In genomic region chr10:57579926-57580325, GRCh38 we compare ENCODE assay signal across 8 cellular contexts.
DNase-seq lines count a peak whose midpoint lies in the region; ATAC-seq, FAIRE-seq and TF ChIP-seq lines count a peak whose summit lies in the region.

No MANE protein-coding gene starts in this region.

- POLR2A ChIA-PET in H1 (lab: Charles Lee; ENCODE audit: partially characterized antibody) = interaction anchor here (1.5 kb wide), 1 partner anchor 48 kb away, joined by 3 read pairs; no protein-coding TSS in a partner anchor

- H3K36me3 ChIP-seq in H1 (ENCODE audit: control insufficient read depth in 2 of 4, insufficient read depth in 4 of 4, low read length in 3 of 4) = 0 out of 8 replicates have a peak, but pooled peaks cover 0 to 3% (median 0%) of the 10 kb centered on the region in 4 experiments
- no peaks in the 10 kb centered on the region for H3K36me3 ChIP-seq in small intestine (ENCODE audit: control insufficient read depth in 2 of 2, insufficient read depth in 2 of 2, low read length in 2 of 2)

- no peak for ATAC-seq in HG03280 (IDR thresholded peaks at IDR 0.05; ENCODE audit: unreplicated experiment)

- H2BK120ac ChIP-seq in H1 (replicated peaks; ENCODE audit: low read depth, low read length) = no peak overlapping the region

- no peaks in the 10 kb centered on the region for H3K4me1 Mint-ChIP-seq in activated naive CD4-positive, alpha-beta T cell treated with anti-CD3 and anti-CD28 coated beads for 36 hours (ENCODE audit: low read depth)

- no peaks in the 10 kb centered on the region for H3K79me2 ChIP-seq in H1 (ENCODE audit: control insufficient read depth in 1 of 2, insufficient read depth in 2 of 2, low read length in 2 of 2)

- H3K36me3 Mint-ChIP-seq in activated naive CD4-positive, alpha-beta T cell treated with anti-CD3 and anti-CD28 coated beads for 36 hours (ENCODE audit: low read depth) = no peaks in the 10 kb centered on the region

- H2BK20ac ChIP-seq in H1 (ENCODE audit: low read length) = no peak overlapping the region

- H3K27me3 ChIP-seq in H1 (replicated peaks in 1 of 4; ENCODE audit: control insufficient read depth in 3 of 4, extremely low read depth in 1 of 4, insufficient read depth in 3 of 4, low read length in 3 of 4) (no peaks in the 10 kb centered on the region), small intestine (ENCODE audit: control insufficient read depth in 2 of 2, insufficient read depth in 2 of 2, low read length in 2 of 2) (no peaks in the 10 kb centered on the region)

- DNase-seq in NCI-H1417 (lab: John Stamatoyannopoulos, UW) (peak in 2 of 3 experiments; percentile 13 to 69), NCI-H1417 treated with DMSO at 0.1 percent for 48 hours (lab: John Stamatoyannopoulos, UW) (no peak), MV-4-11 (lab: John Stamatoyannopoulos, UW) (peak; percentile 0), H1 (ENCODE audit: low read depth in 1 of 2, low spot score in 2 of 2) (peak in 1 of 2 experiments; percentile 21), small intestine (peak; percentile 49), ecto neural progenitor cell (ENCODE audit: low spot score) (no peak)
- DNase-seq in activated naive CD4-positive, alpha-beta T cell treated with anti-CD3 and anti-CD28 coated beads for 36 hours = no peak

- H3K9me3 Mint-ChIP-seq in activated naive CD4-positive, alpha-beta T cell treated with anti-CD3 and anti-CD28 coated beads for 36 hours = peaks cover 3% of the 10 kb centered on the region

- no peaks in the 10 kb centered on the region for H3K23me2 ChIP-seq in H1 (ENCODE audit: low read depth, low read length)

- CTCF ChIA-PET in H1 (lab: Charles Lee; ENCODE audit: partially characterized antibody) = interaction anchor here (0.6 to 12.9 kb wide), 30 partner anchors 10 to 850 kb away, joined by 3 to 160 read pairs (median 4); no protein-coding TSS in a partner anchor
- CTCF ChIA-PET in activated naive CD4-positive, alpha-beta T cell treated with anti-CD3 and anti-CD28 coated beads for 36 hours (lab: Charles Lee) = no interaction called here

- TF ChIP-seq EP300 in H1 (IDR thresholded peaks at IDR 0.05; ENCODE audit: borderline replicate concordance in 1 of 2, low read depth in 2 of 2, low read length in 2 of 2) = no peak

- H3K9ac ChIP-seq in H1 (replicated peaks in 1 of 4; ENCODE audit: extremely low read depth in 1 of 4, low read depth in 3 of 4, low read length in 3 of 4) = no peak overlapping the region

- H4K5ac ChIP-seq in H1 (ENCODE audit: insufficient read length, low read depth, low read length) = no peak overlapping the region

- H3K27ac ChIP-seq in H1 (ENCODE audit: low read depth, low read length) = no peak overlapping the region
- H3K27ac ChIP-seq in small intestine (ENCODE audit: low read depth in 1 of 2, low read length in 1 of 2) = no peak overlapping the region

- no peak overlapping the region for H3K4me2 ChIP-seq in H1 (ENCODE audit: insufficient read depth in 1 of 2, low read depth in 2 of 2, low read length in 2 of 2)

- H3K4me3 ChIP-seq in H1 (ENCODE audit: extremely low read depth in 1 of 4, insufficient read depth in 2 of 4, low read depth in 3 of 4, low read length in 4 of 4) (no peak overlapping the region), small intestine (ENCODE audit: low read depth in 1 of 2, low read length in 2 of 2) (no peak overlapping the region)

- no peak overlapping the region for H2BK12ac ChIP-seq in H1 (ENCODE audit: low read depth, low read length)

- no peak overlapping the region for H4K91ac ChIP-seq in H1 (replicated peaks; ENCODE audit: insufficient read length, low read length)

- no peaks in the 10 kb centered on the region for H3K27me3 Mint-ChIP-seq in activated naive CD4-positive, alpha-beta T cell treated with anti-CD3 and anti-CD28 coated beads for 36 hours (ENCODE audit: low read depth)

- TF ChIP-seq CTCF in H1 (IDR thresholded peaks at IDR 0.05; ENCODE audit: control extremely low read depth in 1 of 3, insufficient read depth in 1 of 3, low read depth in 1 of 3, low read length in 3 of 3) = peak; percentile 3 to 75 (median 74)

- H3K9me3 ChIP-seq in H1 (ENCODE audit: insufficient read depth in 2 of 2, low read depth in 1 of 2, low read length in 1 of 2) (peaks cover 13 to 19% of the 10 kb centered on the region in 2 experiments), small intestine (ENCODE audit: control insufficient read depth, low read depth) (no peaks in the 10 kb centered on the region)

- no peak overlapping the region for H3K4me3 Mint-ChIP-seq in activated naive CD4-positive, alpha-beta T cell treated with anti-CD3 and anti-CD28 coated beads for 36 hours

- no peak for TF ChIP-seq POLR2A in H1 (IDR thresholded peaks at IDR 0.05; ENCODE audit: control extremely low read depth in 1 of 2, low read depth in 2 of 2, low read length in 2 of 2)

- H2AK5ac ChIP-seq in H1 (ENCODE audit: low read depth, low read length) = no peak overlapping the region

- H2AFZ ChIP-seq in H1 (ENCODE audit: low read length) = no peak overlapping the region; the same call in 1 of the 2 replicates

- H3K4ac ChIP-seq in H1 (replicated peaks; ENCODE audit: insufficient read length, low read depth, low read length) = no peak overlapping the region

- no peak overlapping the region for H2BK15ac ChIP-seq in H1 (ENCODE audit: low read length)

- H4K8ac ChIP-seq in H1 (ENCODE audit: extremely low read depth, insufficient read depth, low read length) = no peak overlapping the region

- intact Hi-C loops in activated naive CD4-positive, alpha-beta T cell treated with anti-CD3 and anti-CD28 coated beads for 36 hours (cut with micrococcal nuclease) = loop anchor here (1.0 to 5.0 kb wide), 2 partner anchors 77 to 572 kb away; no protein-coding TSS in a partner anchor

- peak; percentile 94 for TF ChIP-seq RAD21 in H1 (IDR thresholded peaks at IDR 0.05 in 1 of 2, conservative IDR thresholded peaks at IDR 0.05 in 1 of 2; ENCODE audit: low read depth in 2 of 2, low read length in 2 of 2)

- H2BK5ac ChIP-seq in H1 (ENCODE audit: low read depth, low read length) = no peak overlapping the region

- H3K4me1 ChIP-seq in H1 (replicated peaks in 1 of 4; ENCODE audit: control insufficient read depth in 3 of 4, insufficient read depth in 4 of 4, low read length in 3 of 4) (no peaks in the 10 kb centered on the region), small intestine (ENCODE audit: control insufficient read depth in 2 of 2, insufficient read depth in 1 of 2, low read depth in 1 of 2, low read length in 1 of 2) (no peaks in the 10 kb centered on the region)

- FAIRE-seq in H1 (lab: Jason Lieb, UNC) (peak; percentile 83), small intestine (lab: Jason Lieb, UNC) (no peak)

- no peak overlapping the region for H3K23ac ChIP-seq in H1 (ENCODE audit: insufficient read length)

- H4K20me1 ChIP-seq in H1 (replicated peaks in 1 of 2; ENCODE audit: control insufficient read depth in 1 of 2, insufficient read depth in 2 of 2, low read length in 2 of 2) = no peaks in the 10 kb centered on the region

- H3K56ac ChIP-seq in H1 (replicated peaks; ENCODE audit: insufficient read length, low read depth, low read length) = no peak overlapping the region

- H3K14ac ChIP-seq in H1 (ENCODE audit: insufficient read length) = no peak overlapping the region

- no peak overlapping the region for H3K18ac ChIP-seq in H1 (ENCODE audit: extremely low read depth, low read length)

- H3K27ac Mint-ChIP-seq in activated naive CD4-positive, alpha-beta T cell treated with anti-CD3 and anti-CD28 coated beads for 36 hours = no peak overlapping the region

- no peaks in the 10 kb centered on the region for H3K79me1 ChIP-seq in H1 (ENCODE audit: low read depth, low read length)

TF ChIP-seq in H1, 55 proteins besides CTCF, POLR2A, EP300 and RAD21:
- peak; percentile 36; the same call in 1 of the 2 replicates for TF ChIP-seq MAX (IDR thresholded peaks at IDR 0.05)
- TF ChIP-seq BCL11A (IDR thresholded peaks at IDR 0.05; ENCODE audit: low read depth in 2 of 2, low read length in 2 of 2) = no peak

Comparison
In these comparisons a context has a peak if more than half of its experiments do, and no peak if none do; other contexts are left out.
1. DNase-seq: peak in NCI-H1417 (2 of 3), MV-4-11 (single experiment) and small intestine (single experiment); none in NCI-H1417 treated with DMSO at 0.1 percent for 48 hours (single experiment), activated naive CD4-positive, alpha-beta T cell treated with anti-CD3 and anti-CD28 coated beads for 36 hours (single experiment) and ecto neural progenitor cell (single experiment).